17 cellular contexts compared by ENCODE assay signal in genomic region chr3:85785766-85786165, GRCh38.
"Had no signal": no experiment of that assay in that cellular context is flagged by ENCODE, and none has a peak within 500 bp of the region (broad histone marks: within the 10 kb centered on the region; RNA-seq: fewer than 3 reads in every experiment).

No MANE protein-coding gene starts in this region.

- H3K4me2 ChIP-seq: hepatocyte had no signal

- FAIRE-seq: pancreas had no signal

- H3K27ac ChIP-seq: hepatocyte, pancreas, right lobe of liver, skin epidermis, testis, tibial nerve had no signal

- H3K4me3 ChIP-seq: hepatocyte, pancreas, right lobe of liver, skin epidermis, testis, tibial nerve had no signal

- H3K36me3 ChIP-seq: pancreas, right lobe of liver, tibial nerve had no signal

- H2AFZ ChIP-seq: hepatocyte had no signal

- H3K9me3 ChIP-seq: pancreas, right lobe of liver, testis, tibial nerve had no signal

- ATAC-seq: effector memory CD8-positive, alpha-beta T cell; left colon; pancreas; right lobe of liver; stimulated activated naive B cell treated with anti-CD40 and anti-IgM and Interleukin-4, amounts not matched to agents 10 μg/mL and 1 μg/mL and 100 μg/mL, for 72 hours; stimulated activated naive CD8-positive, alpha-beta T cell treated with anti-CD3 and anti-CD28 coated beads, Interleukin-15, amount 100 ng/mL, for 72 hours had no signal

- H3K27me3 ChIP-seq: hepatocyte, pancreas, right lobe of liver, testis, tibial nerve had no signal

- DNase-seq: effector memory CD8-positive, alpha-beta T cell; erythroblast; head of caudate nucleus; left colon; mesendoderm; naive B cell; occipital lobe; pancreas; right lobe of liver; stimulated activated CD4-positive, alpha-beta T cell treated with anti-CD3 and anti-CD28 coated beads, Interleukin-2, amount 100 ng/mL, for 24 hours; stimulated activated CD4-positive, alpha-beta T cell treated with anti-CD3 and anti-CD28 coated beads, Interleukin-4, amount 100 ng/mL, for 4 hours; stimulated activated naive B cell treated with anti-CD40 and anti-IgM and Interleukin-4, amounts not matched to agents 10 μg/mL and 1 μg/mL and 100 μg/mL, for 72 hours; stimulated activated naive CD8-positive, alpha-beta T cell treated with anti-CD3 and anti-CD28 coated beads, Interleukin-15, amount 100 ng/mL, for 72 hours; testis had no signal

- H3K4me1 ChIP-seq: pancreas, right lobe of liver, testis, tibial nerve had no signal

- H3K79me2 ChIP-seq: hepatocyte had no signal
